14 cellular contexts compared by ENCODE assay signal in the genomic region with DNA sequence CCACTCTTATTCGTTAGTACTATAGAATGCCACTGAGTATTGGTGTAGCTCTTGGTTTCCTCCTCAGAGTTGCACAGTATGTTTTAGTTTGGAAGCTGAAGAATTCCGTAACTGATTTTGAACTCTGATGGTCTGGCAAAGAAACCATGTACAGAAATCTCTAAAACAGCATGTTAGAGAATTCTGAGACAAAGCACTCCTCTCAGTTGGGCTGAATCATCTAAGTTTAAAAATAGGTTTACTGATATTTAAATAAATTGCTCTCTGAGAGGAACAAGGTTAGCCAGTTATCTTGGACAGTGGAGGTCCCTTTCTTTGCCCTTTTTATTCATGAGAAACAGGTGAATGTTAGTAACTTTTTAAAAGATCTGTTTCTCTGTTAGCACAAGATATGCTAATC.
"Had no signal": no experiment of that assay in that cellular context is flagged by ENCODE, and none has a peak within 500 bp of the region (broad histone marks: within the 10 kb centered on the region; RNA-seq: fewer than 3 reads in every experiment).

No MANE protein-coding gene starts in this region.

- H3K27me3 Mint-ChIP-seq: activated naive CD8-positive, alpha-beta T cell treated with anti-CD3 and anti-CD28 coated beads for 36 hours; natural killer cell treated with Interleukin-12 subunit alpha and Interleukin-12 subunit beta and Interleukin-15 and Interleukin-18, amount 100 ng/mL, for 72 hours; T-cell; type B pancreatic cell had no signal

- ATAC-seq: natural killer cell treated with Interleukin-12 subunit alpha and Interleukin-12 subunit beta and Interleukin-15 and Interleukin-18, amount 100 ng/mL, for 72 hours; right lobe of liver; T-cell had no signal

- H3K4me3 Mint-ChIP-seq: activated naive CD8-positive, alpha-beta T cell treated with anti-CD3 and anti-CD28 coated beads for 36 hours; T-cell; type B pancreatic cell had no signal

- H3K9me3 Mint-ChIP-seq: activated naive CD8-positive, alpha-beta T cell treated with anti-CD3 and anti-CD28 coated beads for 36 hours; natural killer cell treated with Interleukin-12 subunit alpha and Interleukin-12 subunit beta and Interleukin-15 and Interleukin-18, amount 100 ng/mL, for 72 hours; T-cell; type B pancreatic cell had no signal

- DNase-seq: activated effector memory CD4-positive, alpha-beta T cell treated with anti-CD3 and anti-CD28 coated beads, Interleukin-2, amount 50 U/mL, for 16 hours; activated naive CD8-positive, alpha-beta T cell treated with anti-CD3 and anti-CD28 coated beads for 36 hours; activated T-cell treated with anti-CD3 and anti-CD28 coated beads for 4 hours; anterior cingulate cortex; effector CD4-positive, alpha-beta T cell; hippocampal formation; mammary epithelial cell; right lobe of liver; stimulated activated naive CD4-positive, alpha-beta T cell; T-cell; T1000 had no signal

- H3K27ac Mint-ChIP-seq: activated naive CD8-positive, alpha-beta T cell treated with anti-CD3 and anti-CD28 coated beads for 36 hours; T-cell; type B pancreatic cell had no signal

- H3K4me3 ChIP-seq: prostate gland, right lobe of liver had no signal
